2 cellular contexts compared by ENCODE assay signal in genomic region chr1:36236302-36236701, GRCh38.
TF ChIP-seq lines count a peak whose summit lies in the region.

No MANE protein-coding gene starts in this region.

TF ChIP-seq in HEK293, 187 proteins besides CTCF, POLR2A, EP300 and RAD21 (continues in another document):
- TF ChIP-seq ZNF366 (tag by site-specific recombination; conservative IDR thresholded peaks at IDR 0.05) (peak; percentile 88), ZNF114 (tag by site-specific recombination; IDR thresholded peaks at IDR 0.05) (no peak), ZEB2 (tag by site-specific recombination; IDR thresholded peaks at IDR 0.05) (no peak), IKZF3 (tag by site-specific recombination; IDR thresholded peaks at IDR 0.05) (peak; percentile 39), PRDM10 (tag by site-specific recombination; IDR thresholded peaks at IDR 0.05) (no peak), ZNF580 (tag by site-specific recombination; IDR thresholded peaks at IDR 0.05) (no peak), KLF10 (tag by site-specific recombination; IDR thresholded peaks at IDR 0.05) (no peak), ZNF768 (tag by site-specific recombination; IDR thresholded peaks at IDR 0.05) (no peak), MZF1 (tag by site-specific recombination; IDR thresholded peaks at IDR 0.05; ENCODE audit: borderline replicate concordance) (no peak), ZBTB21 (tag by site-specific recombination; IDR thresholded peaks at IDR 0.05) (no peak), ZNF157 (tag by site-specific recombination; IDR thresholded peaks at IDR 0.05) (no peak), ZBTB20 (tag by site-specific recombination; IDR thresholded peaks at IDR 0.05) (no peak), ZNF133 (tag by site-specific recombination; IDR thresholded peaks at IDR 0.05) (no peak), ZNF398 (tag by site-specific recombination; IDR thresholded peaks at IDR 0.05) (peak; percentile 49; the same call in 1 of the 2 replicates), ZNF433 (tag by site-specific recombination; IDR thresholded peaks at IDR 0.05; ENCODE audit: low read depth) (no peak), ZNF391 (tag by site-specific recombination; IDR thresholded peaks at IDR 0.05; ENCODE audit: borderline replicate concordance, low read depth) (no peak), ZNF571 (tag by site-specific recombination; IDR thresholded peaks at IDR 0.05) (no peak), KLF1 (tag by site-specific recombination; IDR thresholded peaks at IDR 0.05) (no peak), ZNF544 (tag by site-specific recombination; IDR thresholded peaks at IDR 0.05) (no peak), HOXD13 (CRISPR knock-in tag; IDR thresholded peaks at IDR 0.05; ENCODE audit: borderline replicate concordance) (no peak), ZNF214 (tag by site-specific recombination; IDR thresholded peaks at IDR 0.05; ENCODE audit: borderline replicate concordance) (no peak), ZNF664 (tag by site-specific recombination; IDR thresholded peaks at IDR 0.05) (0 out of 2 replicates have a peak, but pooled peaks have one; percentile 11), GLIS1 (tag by site-specific recombination; IDR thresholded peaks at IDR 0.05) (no peak), ZNF785 (tag by site-specific recombination; IDR thresholded peaks at IDR 0.05) (no peak), ELK4 (IDR thresholded peaks at IDR 0.05; ENCODE audit: borderline replicate concordance, low read depth, low read length) (no peak), ZSCAN16 (tag by site-specific recombination; IDR thresholded peaks at IDR 0.05) (no peak), EGR2 (tag by site-specific recombination; IDR thresholded peaks at IDR 0.05; ENCODE audit: low read depth) (0 out of 2 replicates have a peak, but pooled peaks have one; percentile 17), BCL11B (tag by site-specific recombination; IDR thresholded peaks at IDR 0.05; ENCODE audit: low read depth) (no peak), ZBTB7A (tag by site-specific recombination; IDR thresholded peaks at IDR 0.05; ENCODE audit: low read depth) (no peak), ZNF555 (tag by site-specific recombination; conservative IDR thresholded peaks at IDR 0.05) (no peak), ZXDB (tag by site-specific recombination; IDR thresholded peaks at IDR 0.05) (0 out of 2 replicates have a peak, but pooled peaks have one; percentile 6), ZNF24 (tag by site-specific recombination; IDR thresholded peaks at IDR 0.05) (no peak), ZNF626 (tag by site-specific recombination; IDR thresholded peaks at IDR 0.05) (no peak)

TF ChIP-seq in K562, 482 proteins besides CTCF, POLR2A, EP300 and RAD21:
- TF ChIP-seq SPI1 (IDR thresholded peaks at IDR 0.05; ENCODE audit: borderline replicate concordance, low read depth, low read length), result peak; percentile 58; the same call in 1 of the 2 replicates
- TF ChIP-seq ZNF311 (CRISPR knock-in tag; IDR thresholded peaks at IDR 0.05), result no peak
- TF ChIP-seq HDAC1 (IDR thresholded peaks at IDR 0.05), result peak in 1 of 2 experiments; percentile 48; a peak in 1 of 4 replicates
- no peak for TF ChIP-seq MTA3 (IDR thresholded peaks at IDR 0.05; ENCODE audit: borderline replicate concordance)
- TF ChIP-seq ETV6 (IDR thresholded peaks at IDR 0.05; ENCODE audit: borderline replicate concordance in 1 of 2, low read depth in 2 of 2, low read length in 1 of 2), result 0 out of 4 replicates have a peak, but pooled peaks of 1 of the 2 experiments have one; percentile 29
- TF ChIP-seq ETV6 (CRISPR knock-in tag; IDR thresholded peaks at IDR 0.05; ENCODE audit: borderline replicate concordance), result no peak
- no peak for TF ChIP-seq MXD1 (CRISPR knock-in tag; IDR thresholded peaks at IDR 0.05; ENCODE audit: borderline replicate concordance, poor library complexity, severe bottlenecking)
- TF ChIP-seq CHD4 (IDR thresholded peaks at IDR 0.05; ENCODE audit: insufficient read depth, insufficient replicate concordance, low read depth, low read length, poor library complexity, severe bottlenecking), result no peak
- TF ChIP-seq MTA1 (IDR thresholded peaks at IDR 0.05; ENCODE audit: borderline replicate concordance), result 0 out of 2 replicates have a peak, but pooled peaks have one; percentile 50
- peak; percentile 63 for TF ChIP-seq PCBP2 (IDR thresholded peaks at IDR 0.05; ENCODE audit: low read depth, low read length, poor library complexity, severe bottlenecking)
- 0 out of 2 replicates have a peak, but pooled peaks have one; percentile 29 for TF ChIP-seq DPF2 (IDR thresholded peaks at IDR 0.05)
- no peak for TF ChIP-seq NCOR1 (IDR thresholded peaks at IDR 0.05)
- TF ChIP-seq ZSCAN29 (IDR thresholded peaks at IDR 0.05), result no peak
- no peak for TF ChIP-seq FOXA1 (IDR thresholded peaks at IDR 0.05; ENCODE audit: borderline replicate concordance)
- no peak for TF ChIP-seq ZBTB2 (IDR thresholded peaks at IDR 0.05)
- TF ChIP-seq GATA2 (CRISPR knock-in tag; IDR thresholded peaks at IDR 0.05), result 0 out of 2 replicates have a peak, but pooled peaks have one; percentile 8
- no peak for TF ChIP-seq ZNF253 (CRISPR knock-in tag; conservative IDR thresholded peaks at IDR 0.05)
- TF ChIP-seq PHF8 (IDR thresholded peaks at IDR 0.05; ENCODE audit: borderline replicate concordance, low read length), result no peak
